ENCODE assay signal across 13 cellular contexts in the genomic region with DNA sequence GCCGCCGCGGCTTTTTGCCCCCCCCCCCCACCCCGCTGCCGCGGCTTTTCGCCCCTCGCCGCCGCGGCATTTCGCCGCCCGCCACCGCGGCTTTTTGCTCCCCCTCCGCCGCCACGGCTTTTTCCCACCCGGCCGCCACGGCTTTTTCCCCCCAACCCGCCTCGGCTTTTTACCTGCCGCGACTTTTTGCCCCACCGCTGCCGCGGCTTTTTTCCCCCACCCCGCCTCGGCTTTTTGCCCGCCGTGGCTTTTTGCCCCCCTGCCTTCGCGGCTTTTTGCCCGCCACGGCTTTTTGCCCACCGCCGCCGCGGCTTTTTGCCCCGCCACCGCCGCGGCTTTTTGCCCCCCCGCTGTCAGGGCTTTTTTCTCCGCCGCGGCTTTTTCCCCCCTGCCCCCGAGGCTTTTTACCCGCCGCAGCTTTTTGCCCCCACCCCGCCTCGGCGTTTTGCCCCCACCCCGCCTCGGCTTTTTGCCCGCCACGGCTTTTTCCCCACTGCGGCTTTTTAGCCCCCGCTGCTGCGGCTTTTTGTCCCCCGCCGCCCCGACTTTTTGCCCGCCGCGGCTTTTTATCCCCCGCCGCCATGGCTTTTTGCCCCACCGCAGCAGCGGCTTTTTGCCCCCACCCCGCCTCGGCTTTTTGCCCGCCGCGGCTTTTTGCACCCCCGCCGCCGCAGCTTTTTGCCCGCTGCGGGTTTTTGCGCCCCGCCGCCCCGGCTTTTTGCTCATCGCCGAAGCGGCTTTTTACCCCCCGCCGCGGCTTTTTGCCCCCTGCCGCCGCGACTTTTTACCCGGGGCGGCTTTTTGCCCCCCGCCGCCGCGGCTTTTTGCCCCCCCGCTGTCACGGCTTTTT.
DNase-seq lines count a peak whose midpoint lies in the region; ATAC-seq and TF ChIP-seq lines count a peak whose summit lies in the region.
"Had no signal": no experiment of that assay in that cellular context is flagged by ENCODE, and none has a peak within 500 bp of the region (broad histone marks: within the 10 kb centered on the region; RNA-seq: fewer than 3 reads in every experiment).

No MANE protein-coding gene starts in this region.

- DNase-seq in AG08396 (ENCODE audit: low spot score) (peak; percentile 0), D341Med (ENCODE audit: low spot score) (peak; percentile 22), chondrocyte (ENCODE audit: low spot score) (peak; percentile 47), testis (no peak), HFFc6 (no peak), GF-D8 (lab: John Stamatoyannopoulos, UW) (no peak)
- DNase-seq: Calu3; CD4-positive, CD25-positive, alpha-beta regulatory T cell; DMS79 had no signal

- intact Hi-C loops in testis (cut with DNase I; ENCODE audit: low total_unique reads): no loop called here

- no peak for ATAC-seq in GM18867 (IDR thresholded peaks at IDR 0.05; ENCODE audit: unreplicated experiment)
- ATAC-seq: HCT116, K562 had no signal

- no peaks in the 10 kb centered on the region for H3K27me3 Mint-ChIP-seq in chondrocyte (ENCODE audit: low read depth)
- peaks cover 3% of the 10 kb centered on the region for H3K27me3 Mint-ChIP-seq in HFFc6 (ENCODE audit: insufficient read depth)
- H3K27me3 Mint-ChIP-seq: CD4-positive, CD25-positive, alpha-beta regulatory T cell had no signal

- H3K4me1 Mint-ChIP-seq in chondrocyte (ENCODE audit: low read depth): no peaks in the 10 kb centered on the region
- H3K4me1 Mint-ChIP-seq in HFFc6 (ENCODE audit: low read depth): no peaks in the 10 kb centered on the region
- H3K4me1 Mint-ChIP-seq: CD4-positive, CD25-positive, alpha-beta regulatory T cell had no signal

- H3K27ac Mint-ChIP-seq in chondrocyte (ENCODE audit: unreplicated experiment) (no peak overlapping the region), HFFc6 (no peak overlapping the region)
- H3K27ac Mint-ChIP-seq: CD4-positive, CD25-positive, alpha-beta regulatory T cell had no signal

- no peaks in the 10 kb centered on the region for H3K9me3 ChIP-seq in testis

- H3K9me3 Mint-ChIP-seq in chondrocyte (ENCODE audit: low read depth) (peaks cover 40% of the 10 kb centered on the region), HFFc6 (peaks cover 9% of the 10 kb centered on the region)

- H3K27ac ChIP-seq in testis: no peak overlapping the region
- H3K27ac ChIP-seq: BLaER1 treated with 17β-estradiol and CSF1 and Interleukin-3, amounts not matched to agents 10 nM and 100 nM had no signal

- H3K4me3 Mint-ChIP-seq in chondrocyte (ENCODE audit: unreplicated experiment) (no peak overlapping the region), HFFc6 (no peak overlapping the region)

- no peaks in the 10 kb centered on the region for H3K4me1 ChIP-seq in testis
- H3K4me1 ChIP-seq: BLaER1 treated with 17β-estradiol and CSF1 and Interleukin-3, amounts not matched to agents 10 nM and 100 nM had no signal

- H3K36me3 ChIP-seq in testis (ENCODE audit: low read depth, missing control alignments): no peaks in the 10 kb centered on the region
- H3K36me3 ChIP-seq: BLaER1 treated with 17β-estradiol and CSF1 and Interleukin-3, amounts not matched to agents 10 nM and 100 nM had no signal

- TF ChIP-seq POLR2A in testis (IDR thresholded peaks at IDR 0.05): no peak

- TF ChIP-seq CTCF in chondrocyte (IDR thresholded peaks at IDR 0.05) (no peak), testis (IDR thresholded peaks at IDR 0.05) (no peak), HFFc6 (IDR thresholded peaks at IDR 0.05) (no peak)

- H3K36me3 Mint-ChIP-seq in chondrocyte (ENCODE audit: low read depth): no peaks in the 10 kb centered on the region
- H3K36me3 Mint-ChIP-seq in HFFc6 (ENCODE audit: low read depth): no peaks in the 10 kb centered on the region
- H3K36me3 Mint-ChIP-seq: CD4-positive, CD25-positive, alpha-beta regulatory T cell had no signal

- H3K4me3 ChIP-seq in testis: peak overlapping the region; percentile 4 to 8
- H3K4me3 ChIP-seq: BLaER1 treated with 17β-estradiol and CSF1 and Interleukin-3, amounts not matched to agents 10 nM and 100 nM; K562 had no signal

- H3K27me3 ChIP-seq in testis: no peaks in the 10 kb centered on the region
- H3K27me3 ChIP-seq: BLaER1 treated with 17β-estradiol and CSF1 and Interleukin-3, amounts not matched to agents 10 nM and 100 nM had no signal

- 33 to 49% methylated on average over 59 to 102 of the region's 103 CpGs for WGBS in testis, 2 donors

Comparison
In these comparisons a context has a peak if more than half of its experiments do, and no peak if none do; other contexts are left out.
1. DNase-seq: peak in AG08396 (single experiment), D341Med (single experiment) and chondrocyte (single experiment); none in testis (single experiment), HFFc6 (single experiment) and GF-D8 (single experiment).